ENCODE assay signal across 10 cellular contexts in the genomic region with DNA sequence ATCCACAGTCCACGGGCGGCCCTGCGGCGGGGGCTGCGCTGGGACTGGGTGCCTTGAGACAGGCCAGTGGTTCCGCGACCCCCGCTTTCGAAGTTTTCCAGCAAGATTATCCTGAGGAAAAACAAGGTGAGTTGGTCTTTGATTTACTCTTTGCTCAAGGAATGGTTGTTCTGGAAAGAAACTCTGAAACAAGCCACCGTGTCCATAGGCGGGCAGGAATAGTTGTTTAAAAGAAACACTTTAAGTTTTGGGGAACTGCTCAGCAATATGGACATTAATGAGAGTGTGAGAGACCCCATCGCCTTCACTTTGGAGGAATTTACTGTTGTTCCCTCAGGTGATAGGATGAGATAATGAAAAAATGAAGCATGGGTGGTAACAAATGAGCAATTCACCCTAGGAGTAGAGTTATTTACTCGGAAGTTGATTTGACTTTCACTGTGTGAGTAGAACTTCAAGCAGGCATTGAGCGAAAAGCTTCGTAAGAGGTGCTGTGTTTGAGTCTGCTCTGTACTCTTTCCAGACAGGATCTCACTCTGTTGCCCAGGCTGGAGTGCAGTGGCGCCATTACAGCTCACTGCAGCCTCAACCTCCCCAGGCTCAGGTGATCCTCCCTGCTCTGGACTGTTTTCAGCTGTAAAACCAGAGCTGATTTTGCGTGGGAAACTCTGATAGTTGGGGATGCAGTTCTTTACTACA. TPM values are rescaled to one million over a fixed set of nuclear protein-coding genes. Genes with fewer than 3 reads are reported as not detected.
DNase-seq lines count a peak whose midpoint lies in the region; ATAC-seq, FAIRE-seq and TF ChIP-seq lines count a peak whose summit lies in the region.
"Had no signal": no experiment of that assay in that cellular context is flagged by ENCODE, and none has a peak within 500 bp of the region (broad histone marks: within the 10 kb centered on the region; RNA-seq: fewer than 3 reads in every experiment).

No MANE protein-coding gene starts in this region.

- in situ Hi-C loops in HepG2 (cut with HindIII; ENCODE audit: extremely low pct_ligation_motif_present, low pct_unique_long_range_greater_than_20kb): loop anchor here (25.0 kb wide), 1 partner anchor 635 kb away; a partner anchor contains a TSS

- 51% methylated on average over 17 of the region's 17 CpGs for WGBS in HepG2 (ENCODE audit: low lambda C conversion rate)

- no peak overlapping the region for H3K9ac ChIP-seq in HepG2 (ENCODE audit: insufficient read depth, low read depth, low read length)
- peak overlapping the region; percentile 38 to 79 (median 55) for H3K9ac ChIP-seq in subcutaneous abdominal adipose tissue (ENCODE audit: low read length in 5 of 5)

- peaks cover 2 to 20% of the 10 kb centered on the region in 2 experiments; a peak in 4 of 5 replicates for H3K27me3 ChIP-seq in HepG2 (ENCODE audit: control insufficient read depth in 1 of 2, insufficient read depth in 2 of 2, low read length in 2 of 2)
- peaks cover 0 to 7% (median 0%) of the 10 kb centered on the region in 5 donors for H3K27me3 ChIP-seq in subcutaneous abdominal adipose tissue (ENCODE audit: control insufficient read depth in 5 of 5, insufficient read depth in 4 of 5, low read length in 5 of 5)

- TF ChIP-seq CTCF in brain (conservative IDR thresholded peaks at IDR 0.05) (peak in 1 of 2 experiments; percentile 4), HepG2 (CRISPR knock-in tag; IDR thresholded peaks at IDR 0.05) (no peak)

- peak overlapping the region; percentile 75 to 81 (median 80) for H3K4me3 Mint-ChIP-seq in brain

- no peak for FAIRE-seq in HepG2 (lab: Jason Lieb, UNC)

- peak overlapping the region; percentile 30 to 66 (median 32); a peak in 4 of 6 replicates for H3K4me3 ChIP-seq in HepG2 (replicated peaks in 1 of 3; ENCODE audit: insufficient read depth in 1 of 3, low read depth in 2 of 3, low read length in 3 of 3)
- H3K4me3 ChIP-seq in subcutaneous abdominal adipose tissue (ENCODE audit: low read depth in 1 of 5, low read length in 5 of 5): peak overlapping the region; percentile 65 to 97 (median 80)

- no peak overlapping the region for H2AFZ ChIP-seq in HepG2 (ENCODE audit: low read length)

- no peaks in the 10 kb centered on the region for H3K9me3 ChIP-seq in HepG2 (ENCODE audit: low read length)
- H3K9me3 ChIP-seq in subcutaneous abdominal adipose tissue (ENCODE audit: control insufficient read depth in 5 of 5, low read length in 5 of 5): no peaks in the 10 kb centered on the region

- peaks cover 0 to 7% (median 4%) of the 10 kb centered on the region in 5 experiments for H3K9me3 Mint-ChIP-seq in brain

- TF ChIP-seq EP300 in HepG2 (IDR thresholded peaks at IDR 0.05; ENCODE audit: low read depth in 2 of 2, low read length in 2 of 2) (no peak), HepG2 (CRISPR knock-in tag; IDR thresholded peaks at IDR 0.05; ENCODE audit: borderline replicate concordance) (no peak)

- H4K20me1 ChIP-seq in HepG2 (ENCODE audit: insufficient read depth, low read length): no peaks in the 10 kb centered on the region

- peak overlapping the region in 2 of 5 experiments; percentile 45 to 95 for H3K27ac Mint-ChIP-seq in brain

- BruUV-seq in HepG2 (replicated peaks; lab: Mats Ljungman, UMichigan): no TSS peak

- ATAC-seq in HepG2: no peak; the same call in 2 of the 3 replicates
- ATAC-seq in HG03025 (IDR thresholded peaks at IDR 0.05; ENCODE audit: low FRiP score, unreplicated experiment): no peak
- ATAC-seq: HCT116 had no signal

- H3K4me1 ChIP-seq in HepG2 (ENCODE audit: insufficient read depth, low read length) (no peaks in the 10 kb centered on the region), subcutaneous abdominal adipose tissue (ENCODE audit: control insufficient read depth in 5 of 5, insufficient read depth in 5 of 5, low read length in 5 of 5) (peaks cover 0 to 29% (median 20%) of the 10 kb centered on the region in 5 donors)

- H3K36me3 Mint-ChIP-seq in brain: no peaks in the 10 kb centered on the region

- TF ChIP-seq POLR2A in HepG2 (IDR thresholded peaks at IDR 0.05; ENCODE audit: insufficient read depth in 1 of 2, low read depth in 2 of 2, low read length in 2 of 2): no peak

- POLR2A ChIA-PET in HepG2 (lab: Yijun Ruan, JAX): no interaction called here

- peaks cover 12% of the 10 kb centered on the region for H3K4me1 Mint-ChIP-seq in brain

- no peaks in the 10 kb centered on the region for H3K79me2 ChIP-seq in HepG2 (ENCODE audit: insufficient read depth, low read length)

- TF ChIP-seq RAD21 in HepG2 (CRISPR knock-in tag; IDR thresholded peaks at IDR 0.05): no peak

- H3K27me3 Mint-ChIP-seq in brain: peaks cover 30% of the 10 kb centered on the region

- CTCF ChIA-PET in HepG2 (lab: Yijun Ruan, JAX; ENCODE audit: low intra/inter-chr PET ratio, low total read pairs): no interaction called here

- H3K4me2 ChIP-seq in HepG2 (ENCODE audit: low read depth, low read length): peak overlapping the region; percentile 79

- intact Hi-C loops in HepG2 (cut with micrococcal nuclease; ENCODE audit: unreplicated experiment): no loop called here

- H3K36me3 ChIP-seq in HepG2 (replicated peaks in 1 of 2; ENCODE audit: control insufficient read depth in 1 of 2, insufficient read depth in 2 of 2, low read length in 2 of 2): no peaks in the 10 kb centered on the region
- no peaks in the 10 kb centered on the region for H3K36me3 ChIP-seq in subcutaneous abdominal adipose tissue (ENCODE audit: control insufficient read depth in 5 of 5, insufficient read depth in 5 of 5, low read length in 5 of 5)

- DNase-seq in DMS53 (lab: John Stamatoyannopoulos, UW) (peak; percentile 16), DMS53 treated with DMSO at 0.1 percent for 48 hours (lab: John Stamatoyannopoulos, UW; ENCODE audit: unreplicated experiment) (no peak), HepG2 (ENCODE audit: low spot score) (no peak), middle frontal gyrus (ENCODE audit: extremely low spot score, low spot score) (no peak), NCI-H345 (lab: John Stamatoyannopoulos, UW) (no peak)

- H3K27ac ChIP-seq in HepG2 (ENCODE audit: extremely low read length, insufficient read depth, low read length) (no peak overlapping the region), subcutaneous abdominal adipose tissue (ENCODE audit: low read depth, low read length) (peak overlapping the region; percentile 93)

TF ChIP-seq in HepG2, 621 proteins besides CTCF, POLR2A, EP300 and RAD21:
- TF ChIP-seq ZNF121 (CRISPR knock-in tag; IDR thresholded peaks at IDR 0.05) (peak; percentile 31; the same call in 1 of the 2 replicates), ZNF564 (CRISPR knock-in tag; IDR thresholded peaks at IDR 0.05) (no peak)
- TF ChIP-seq, protein P1, sequence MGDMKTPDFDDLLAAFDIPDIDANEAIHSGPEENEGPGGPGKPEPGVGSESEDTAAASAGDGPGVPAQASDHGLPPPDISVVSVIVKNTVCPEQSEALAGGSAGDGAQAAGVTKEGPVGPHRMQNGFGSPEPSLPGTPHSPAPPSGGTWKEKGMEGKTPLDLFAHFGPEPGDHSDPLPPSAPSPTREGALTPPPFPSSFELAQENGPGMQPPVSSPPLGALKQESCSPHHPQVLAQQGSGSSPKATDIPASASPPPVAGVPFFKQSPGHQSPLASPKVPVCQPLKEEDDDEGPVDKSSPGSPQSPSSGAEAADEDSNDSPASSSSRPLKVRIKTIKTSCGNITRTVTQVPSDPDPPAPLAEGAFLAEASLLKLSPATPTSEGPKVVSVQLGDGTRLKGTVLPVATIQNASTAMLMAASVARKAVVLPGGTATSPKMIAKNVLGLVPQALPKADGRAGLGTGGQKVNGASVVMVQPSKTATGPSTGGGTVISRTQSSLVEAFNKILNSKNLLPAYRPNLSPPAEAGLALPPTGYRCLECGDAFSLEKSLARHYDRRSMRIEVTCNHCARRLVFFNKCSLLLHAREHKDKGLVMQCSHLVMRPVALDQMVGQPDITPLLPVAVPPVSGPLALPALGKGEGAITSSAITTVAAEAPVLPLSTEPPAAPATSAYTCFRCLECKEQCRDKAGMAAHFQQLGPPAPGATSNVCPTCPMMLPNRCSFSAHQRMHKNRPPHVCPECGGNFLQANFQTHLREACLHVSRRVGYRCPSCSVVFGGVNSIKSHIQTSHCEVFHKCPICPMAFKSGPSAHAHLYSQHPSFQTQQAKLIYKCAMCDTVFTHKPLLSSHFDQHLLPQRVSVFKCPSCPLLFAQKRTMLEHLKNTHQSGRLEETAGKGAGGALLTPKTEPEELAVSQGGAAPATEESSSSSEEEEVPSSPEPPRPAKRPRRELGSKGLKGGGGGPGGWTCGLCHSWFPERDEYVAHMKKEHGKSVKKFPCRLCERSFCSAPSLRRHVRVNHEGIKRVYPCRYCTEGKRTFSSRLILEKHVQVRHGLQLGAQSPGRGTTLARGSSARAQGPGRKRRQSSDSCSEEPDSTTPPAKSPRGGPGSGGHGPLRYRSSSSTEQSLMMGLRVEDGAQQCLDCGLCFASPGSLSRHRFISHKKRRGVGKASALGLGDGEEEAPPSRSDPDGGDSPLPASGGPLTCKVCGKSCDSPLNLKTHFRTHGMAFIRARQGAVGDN (CRISPR knock-in tag; IDR thresholded peaks at IDR 0.05): peak; percentile 4; the same call in 1 of the 2 replicates

RNA-seq across cellular contexts. Expression of a gene that starts 1.1 kb away (rescaled TPM):
- polyA plus RNA-seq in brain (ENCODE audit: insufficient read depth, low read depth, low replicate concordance) (0.48 TPM), HepG2 (2011; rRNA removed) (0.05 and 0.16 TPM in 2 replicates)
- total RNA-seq in HepG2 (2016; rRNA removed; fragmentation: Illumina TruSeq; extraction: Trizol): 0.07 and 0.13 TPM in 2 replicates
- under 0.01 and 0.09 TPM in 2 replicates for total RNA-seq in HepG2 (2016; cell fraction: cytosol; rRNA removed; fragmentation: Illumina TruSeq; extraction: Trizol; ENCODE audit: low read depth)
- total RNA-seq in HepG2 (2016; cell fraction: insoluble cytoplasmic fraction; rRNA removed; fragmentation: Illumina TruSeq; extraction: Trizol): 0.09 and 0.11 TPM in 2 replicates
- total RNA-seq in HepG2 (2016; cell fraction: membrane; rRNA removed; fragmentation: Illumina TruSeq; extraction: Trizol): 0.10 and 0.12 TPM in 2 replicates
- 0.56 and 0.62 TPM in 2 replicates for total RNA-seq in HepG2 (2016; cell fraction: nucleus; rRNA removed; fragmentation: Illumina TruSeq; extraction: Trizol)
- polyA plus RNA-seq in HepG2 (2011; cell fraction: cytosol; rRNA removed): 0.01 and 0.04 TPM in 2 replicates
- polyA plus RNA-seq in HepG2 (2011; cell fraction: nucleus; rRNA removed): 0.11 and 0.24 TPM in 2 replicates
- polyA plus RNA-seq in HepG2 (2012): not detected in 2 replicates
- polyA plus RNA-seq in HepG2 (2016; cell fraction: cytosol; fragmentation: Illumina TruSeq; extraction: Trizol; ENCODE audit: low read depth): not detected in 2 replicates
- polyA plus RNA-seq in HepG2 (2016; cell fraction: insoluble cytoplasmic fraction; fragmentation: Illumina TruSeq; extraction: Trizol; ENCODE audit: low read depth): 0.03 and 0.07 TPM in 2 replicates
- polyA plus RNA-seq in HepG2 (2016; cell fraction: membrane; fragmentation: Illumina TruSeq; extraction: Trizol; ENCODE audit: low read depth): 0.03 and 0.09 TPM in 2 replicates
- 0.08 and 0.11 TPM in 2 replicates for polyA plus RNA-seq in HepG2 (2016; cell fraction: nucleus; fragmentation: Illumina TruSeq; extraction: Trizol; ENCODE audit: insufficient read depth, low read depth)
- polyA minus RNA-seq in HepG2 (2011; rRNA and poly(A)+ RNA removed; ENCODE audit: low replicate concordance): 0.20 and 0.44 TPM in 2 replicates
- polyA minus RNA-seq in HepG2 (2011; cell fraction: cytosol; rRNA and poly(A)+ RNA removed): 0.10 TPM in 1 of 2 replicates, not detected in the other
- polyA minus RNA-seq in HepG2 (2011; cell fraction: nucleus; rRNA and poly(A)+ RNA removed): 4.8 and 5.3 TPM in 2 replicates
- total RNA-seq: T-helper 2 cell treated with Interferon-gamma antibody and Interleukin-4, amounts not matched to agents 100 ng/mL and 5 ng/mL, for 36 hours had no signal
